ENCODE assay signal across 8 cellular contexts in the genomic region with DNA sequence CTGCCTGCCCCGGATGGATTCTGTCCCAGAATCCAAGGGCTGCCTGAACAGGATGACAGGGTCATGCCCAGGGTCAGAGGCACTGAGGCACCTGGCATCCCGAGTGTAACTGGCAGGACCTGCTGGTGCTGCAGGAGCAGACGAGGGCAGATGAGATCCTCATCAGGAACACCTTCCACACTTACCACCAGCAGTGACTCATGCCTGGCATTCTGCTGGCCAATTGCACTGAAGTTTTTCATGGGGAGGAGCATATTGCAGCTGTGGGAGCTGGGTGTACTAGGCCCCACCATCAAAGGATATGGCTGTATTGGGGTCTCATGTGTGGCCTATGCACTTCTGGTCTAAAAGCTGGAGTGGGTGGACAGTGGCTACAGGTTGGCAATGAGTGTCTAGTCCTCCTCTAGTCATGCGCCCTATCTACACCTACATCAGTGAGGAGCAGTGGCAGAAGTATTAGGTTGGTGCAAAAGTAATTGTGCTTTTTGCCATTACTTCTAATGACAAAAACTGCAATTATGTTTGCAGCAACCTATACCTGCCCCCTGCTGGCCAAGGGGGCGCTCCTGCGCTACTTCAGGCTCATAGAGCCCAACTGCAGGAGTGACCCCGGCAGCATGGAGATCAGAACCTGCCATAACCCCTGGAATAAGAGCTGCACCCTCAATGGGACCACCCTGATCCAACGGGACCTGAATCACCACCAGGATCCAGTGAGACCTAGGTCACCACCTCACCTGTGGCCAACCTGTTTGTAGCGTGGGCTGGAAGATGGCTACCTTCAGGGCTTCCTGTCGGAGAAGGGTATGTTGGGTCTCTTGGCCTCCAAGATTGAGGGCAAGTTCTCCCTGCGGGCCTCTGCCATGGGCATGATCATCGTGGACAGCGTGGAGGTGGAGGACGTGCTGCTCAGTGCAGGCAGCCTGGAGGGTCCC. TPM values are rescaled to one million over a fixed set of nuclear protein-coding genes. Genes with fewer than 3 reads are reported as not detected.
DNase-seq lines count a peak whose midpoint lies in the region; ATAC-seq, FAIRE-seq and TF ChIP-seq lines count a peak whose summit lies in the region.

No MANE protein-coding gene starts in this region.

- FAIRE-seq in bronchial epithelial cell (lab: Jason Lieb, UNC): peak; percentile 83
- no peak for FAIRE-seq in small intestine (lab: Jason Lieb, UNC)

- no peak for ATAC-seq in activated CD4-positive, CD25-positive, alpha-beta regulatory T cell treated with anti-CD3 and anti-CD28 coated beads, Interleukin-2, amount 50 U/mL, for 24 hours
- ATAC-seq in GM21717 (IDR thresholded peaks at IDR 0.05; ENCODE audit: unreplicated experiment): no peak

- no peaks in the 10 kb centered on the region for H3K27me3 ChIP-seq in bronchial epithelial cell (ENCODE audit: control insufficient read depth, insufficient read depth, low read length)
- no peaks in the 10 kb centered on the region for H3K27me3 ChIP-seq in small intestine (ENCODE audit: control insufficient read depth in 2 of 2, insufficient read depth in 2 of 2, low read length in 2 of 2)

- WGBS in small intestine, 3 donors: 72 to 80% (median 78%) methylated on average over 14 of the region's 14 CpGs

- DNase-seq in activated CD4-positive, CD25-positive, alpha-beta regulatory T cell (lab: John Stamatoyannopoulos, UW): peak; percentile 9 to 49 (median 34)
- peak; percentile 47 for DNase-seq in T-helper 9 cell
- peak; percentile 61 for DNase-seq in bronchial epithelial cell (ENCODE audit: low read depth)
- DNase-seq in small intestine: peak; percentile 10
- DNase-seq in cerebellum (ENCODE audit: low spot score): no peak
- DNase-seq in Ammon's horn (ENCODE audit: low spot score): no peak

- H3K4me1 ChIP-seq in small intestine (ENCODE audit: control insufficient read depth in 2 of 2, insufficient read depth in 1 of 2, low read depth in 1 of 2, low read length in 1 of 2): no peaks in the 10 kb centered on the region

- H3K9me3 ChIP-seq in small intestine (ENCODE audit: control insufficient read depth, low read depth): no peaks in the 10 kb centered on the region

- H3K4me3 ChIP-seq in bronchial epithelial cell (ENCODE audit: low read depth, low read length) (no peak overlapping the region), small intestine (ENCODE audit: low read depth in 1 of 2, low read length in 2 of 2) (no peak overlapping the region)

- H3K27ac ChIP-seq in small intestine (ENCODE audit: low read depth in 1 of 2, low read length in 1 of 2): no peak overlapping the region

- peak; percentile 25 for TF ChIP-seq CTCF in bronchial epithelial cell (IDR thresholded peaks at IDR 0.05; ENCODE audit: insufficient read depth, low read length, severe bottlenecking)

- H3K36me3 ChIP-seq in bronchial epithelial cell (ENCODE audit: control insufficient read depth, insufficient read depth, low read length): no peaks in the 10 kb centered on the region
- H3K36me3 ChIP-seq in small intestine (ENCODE audit: control insufficient read depth in 2 of 2, insufficient read depth in 2 of 2, low read length in 2 of 2): no peaks in the 10 kb centered on the region

RNA-seq across cellular contexts. Expression of a gene that starts 8.0 kb away (rescaled TPM):
- not detected in 2 replicates for total RNA-seq in bronchial epithelial cell
- polyA plus RNA-seq in small intestine: not detected
- 0.36 TPM for total RNA-seq in cerebellum

Comparison
In these comparisons a context has a peak if more than half of its experiments do, and no peak if none do; other contexts are left out.
1. DNase-seq: peak in activated CD4-positive, CD25-positive, alpha-beta regulatory T cell (4 of 4), T-helper 9 cell (single experiment), bronchial epithelial cell (single experiment) and small intestine (single experiment); none in cerebellum (single experiment) and Ammon's horn (single experiment).